ENCODE assay signal across 8 cellular contexts in the genomic region with DNA sequence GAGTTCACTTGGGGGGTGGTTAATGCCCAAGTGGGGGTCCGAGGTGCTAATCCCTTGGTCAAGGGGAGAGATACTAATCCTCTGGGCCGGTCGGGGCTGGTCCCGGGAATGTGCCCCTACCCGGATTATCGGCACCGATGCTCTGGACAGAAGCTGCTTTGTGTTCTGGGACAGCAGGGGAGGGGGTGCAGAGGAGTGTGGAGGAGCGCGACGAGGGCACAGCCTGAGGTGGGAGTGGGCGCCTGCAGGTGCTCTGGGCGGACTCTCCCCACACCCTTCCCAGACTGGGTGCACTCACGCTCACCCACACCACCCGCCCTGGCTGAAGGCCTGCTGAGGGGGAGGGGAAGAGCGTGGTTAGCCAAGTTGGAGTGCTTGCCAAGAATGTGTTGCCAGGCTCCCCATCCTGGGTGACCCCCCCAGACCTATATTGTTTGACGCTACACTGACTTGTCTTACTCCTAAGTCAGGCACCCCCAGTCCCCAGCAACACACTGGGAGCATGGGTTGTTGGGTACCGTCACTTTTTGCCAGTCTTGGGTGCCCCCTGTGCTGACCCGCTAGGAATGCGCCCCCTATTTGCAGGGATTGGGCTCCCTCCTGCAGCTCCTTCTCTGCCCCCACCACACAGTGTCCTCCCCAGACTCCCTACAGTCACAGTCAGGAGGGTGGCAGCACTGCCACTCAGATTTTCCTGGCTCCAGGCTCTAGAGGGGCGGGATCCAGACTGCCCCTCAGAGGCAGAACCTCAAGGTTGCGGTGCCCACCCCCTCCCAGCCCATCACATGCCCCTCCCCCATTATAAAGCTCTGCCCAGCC. TPM values are rescaled to one million over a fixed set of nuclear protein-coding genes. Genes with fewer than 3 reads are reported as not detected.
DNase-seq lines count a peak whose midpoint lies in the region; ATAC-seq and TF ChIP-seq lines count a peak whose summit lies in the region.

No MANE protein-coding gene starts in this region.

- peaks cover 29% of the 10 kb centered on the region for H3K4me1 Mint-ChIP-seq in T-helper 1 cell treated with Interleukin-12 subunit alpha and Interleukin-12 subunit beta and Interleukin-4 antibody, amounts not matched to agents 30 μg/mL and 1 μg/mL, for 36 hours (ENCODE audit: low read depth)

- peak overlapping the region; percentile 97 to 100 for H3K27ac ChIP-seq in breast epithelium
- H3K27ac ChIP-seq in testis: peak overlapping the region; percentile 84 to 98

- DNase-seq in T-helper 1 cell: no peak
- peak; percentile 51 for DNase-seq in NCI-H526 treated with DMSO at 0.1 percent for 48 hours (lab: John Stamatoyannopoulos, UW)
- DNase-seq in breast epithelium (ENCODE audit: low spot score in 2 of 2): no peak
- DNase-seq in lower leg skin (ENCODE audit: low spot score in 2 of 2): no peak
- DNase-seq in testis: peak; percentile 71
- DNase-seq in NCI-H2029 (lab: John Stamatoyannopoulos, UW): no peak

- H3K9me3 Mint-ChIP-seq in T-helper 1 cell treated with Interleukin-12 subunit alpha and Interleukin-12 subunit beta and Interleukin-4 antibody, amounts not matched to agents 30 μg/mL and 1 μg/mL, for 36 hours: no peaks in the 10 kb centered on the region

- ATAC-seq in GM21619 (IDR thresholded peaks at IDR 0.05; ENCODE audit: unreplicated experiment): no peak

- H3K4me1 ChIP-seq in breast epithelium: peaks cover 20 to 24% of the 10 kb centered on the region in 2 donors
- H3K4me1 ChIP-seq in testis: peaks cover 45% of the 10 kb centered on the region

- H3K27me3 ChIP-seq in breast epithelium (no peaks in the 10 kb centered on the region), testis (no peaks in the 10 kb centered on the region)

- H3K9me3 ChIP-seq in breast epithelium (no peaks in the 10 kb centered on the region), testis (no peaks in the 10 kb centered on the region)

- H3K27ac Mint-ChIP-seq in T-helper 1 cell treated with Interleukin-12 subunit alpha and Interleukin-12 subunit beta and Interleukin-4 antibody, amounts not matched to agents 30 μg/mL and 1 μg/mL, for 36 hours: no peak overlapping the region

- H3K4me3 ChIP-seq in breast epithelium (peak overlapping the region; percentile 81 to 98 (median 86)), lower leg skin (ENCODE audit: low read depth, poor library complexity, severe bottlenecking) (peak overlapping the region; percentile 68), testis (peak overlapping the region; percentile 86 to 93)

- WGBS in lower leg skin, 2 donors: 9 to 11% methylated on average over 21 of the region's 21 CpGs
- WGBS in testis, 2 donors: 10 to 11% methylated on average over 11 to 21 of the region's 21 CpGs

- intact Hi-C loops in breast epithelium (cut with DNase I; ENCODE audit: low total_unique reads) (no loop called here), lower leg skin (cut with DNase I; ENCODE audit: low total_unique reads) (no loop called here), testis (cut with DNase I; ENCODE audit: low total_unique reads) (no loop called here)

- H3K36me3 ChIP-seq in breast epithelium (no peaks in the 10 kb centered on the region), testis (ENCODE audit: low read depth, missing control alignments) (no peaks in the 10 kb centered on the region)

- H3K36me3 Mint-ChIP-seq in T-helper 1 cell treated with Interleukin-12 subunit alpha and Interleukin-12 subunit beta and Interleukin-4 antibody, amounts not matched to agents 30 μg/mL and 1 μg/mL, for 36 hours (ENCODE audit: low read depth): no peaks in the 10 kb centered on the region

- TF ChIP-seq POLR2A in breast epithelium (IDR thresholded peaks at IDR 0.05) (no peak), lower leg skin (IDR thresholded peaks at IDR 0.05) (no peak), testis (IDR thresholded peaks at IDR 0.05) (no peak)

- H3K27me3 Mint-ChIP-seq in T-helper 1 cell treated with Interleukin-12 subunit alpha and Interleukin-12 subunit beta and Interleukin-4 antibody, amounts not matched to agents 30 μg/mL and 1 μg/mL, for 36 hours (ENCODE audit: low read depth): no peaks in the 10 kb centered on the region

- H3K4me3 Mint-ChIP-seq in T-helper 1 cell treated with Interleukin-12 subunit alpha and Interleukin-12 subunit beta and Interleukin-4 antibody, amounts not matched to agents 30 μg/mL and 1 μg/mL, for 36 hours: peak overlapping the region; percentile 97

- TF ChIP-seq CTCF in breast epithelium (IDR thresholded peaks at IDR 0.05): no peak
- no peak for TF ChIP-seq CTCF in lower leg skin (IDR thresholded peaks at IDR 0.05)
- no peak for TF ChIP-seq CTCF in testis (IDR thresholded peaks at IDR 0.05)

RNA-seq across cellular contexts. Expression of gene SLC4A2, which starts 1.2 kb away (rescaled TPM):
- total RNA-seq in breast epithelium (100 to 1,000 TPM in 1 of 3 donors, 10 to 100 TPM in 2; 83.2 to 101 (median 92.8) TPM), lower leg skin (10 to 100 TPM; 56.3 to 83.5 (median 67.7) TPM), testis (100 to 1,000 TPM; 147 to 153 TPM)
- polyA plus RNA-seq in testis (ENCODE audit: insufficient read depth, low read depth, low replicate concordance): 68.9 TPM

RNA-seq across cellular contexts. Expression of gene CDK5, which starts 2.9 kb away (rescaled TPM):
- total RNA-seq in breast epithelium (1 to 10 TPM; 5.2 to 8.8 (median 8.6) TPM), lower leg skin (10 to 100 TPM in 1 of 4 donors, 1 to 10 TPM in 3; 3.9 to 13.7 (median 7.2) TPM), testis (10 to 100 TPM; 10.5 to 15.4 TPM)
- 7.1 TPM for polyA plus RNA-seq in testis (ENCODE audit: insufficient read depth, low read depth, low replicate concordance)

RNA-seq across cellular contexts. Expression of gene ASIC3, which starts 12.3 kb away (rescaled TPM):
- total RNA-seq in breast epithelium: 1 to 10 TPM; 1.3 to 3.3 (median 2.3) TPM
- total RNA-seq in lower leg skin: 1 to 10 TPM; 2.3 to 2.9 (median 2.5) TPM
- 10 to 100 TPM; 27.5 to 37.9 TPM for total RNA-seq in testis
- polyA plus RNA-seq in testis (ENCODE audit: insufficient read depth, low read depth, low replicate concordance): 20.8 TPM

RNA-seq across cellular contexts. Expression of gene FASTK, which starts 20.0 kb away (rescaled TPM):
- total RNA-seq in breast epithelium (10 to 100 TPM; 45.6 to 63.5 (median 60.0) TPM), lower leg skin (10 to 100 TPM; 47.4 to 80.7 (median 69.0) TPM), testis (100 to 1,000 TPM; 114 to 124 TPM)
- polyA plus RNA-seq in testis (ENCODE audit: insufficient read depth, low read depth, low replicate concordance): 60.3 TPM

RNA-seq across cellular contexts. Expression of gene TMUB1, which starts 22.7 kb away (rescaled TPM):
- 10 to 100 TPM; 32.1 to 36.1 (median 35.0) TPM for total RNA-seq in breast epithelium
- 10 to 100 TPM; 58.5 to 61.7 (median 60.4) TPM for total RNA-seq in lower leg skin
- total RNA-seq in testis: 10 to 100 TPM; 63.2 to 68.7 TPM
- 30.8 TPM for polyA plus RNA-seq in testis (ENCODE audit: insufficient read depth, low read depth, low replicate concordance)

Comparison
In these comparisons a context has a peak if more than half of its experiments do, and no peak if none do; other contexts are left out.
1. DNase-seq: peak in NCI-H526 treated with DMSO at 0.1 percent for 48 hours (single experiment) and testis (single experiment); none in T-helper 1 cell (0 of 5), breast epithelium (0 of 2), lower leg skin (0 of 2) and NCI-H2029 (single experiment).
2. RNA of gene ASIC3, which starts 12.3 kb away (total RNA-seq): 27.5 to 37.9 TPM in testis; 2.3 to 2.9 TPM in lower leg skin and 1.3 to 3.3 TPM in breast epithelium; every median in the first group is over 4 times any median in the second.
3. Peak in every context shown above with its lines, with median percentiles within 50 percentile points of each other: H3K4me3 ChIP-seq.